Comparison of ENCODE assay signal across 12 cellular contexts in genomic region chr2:37780097-37780676, GRCh38.
DNase-seq lines count a peak whose midpoint lies in the region; ATAC-seq and TF ChIP-seq lines count a peak whose summit lies in the region.
"Had no signal": no experiment of that assay in that cellular context is flagged by ENCODE, and none has a peak within 500 bp of the region (broad histone marks: within the 10 kb centered on the region; RNA-seq: fewer than 3 reads in every experiment).

No MANE protein-coding gene starts in this region.

- H3K27me3 ChIP-seq in GM23248 (replicated peaks; ENCODE audit: insufficient read depth) (no peaks in the 10 kb centered on the region), RWPE2 (ENCODE audit: insufficient read depth, poor library complexity, severe bottlenecking) (no peaks in the 10 kb centered on the region), stomach smooth muscle (ENCODE audit: control insufficient read depth in 1 of 2, insufficient read depth in 2 of 2, low read length in 2 of 2) (no peaks in the 10 kb centered on the region)
- H3K27me3 ChIP-seq: thyroid gland had no signal

- H3K4me3 ChIP-seq in GM23248 (no peak overlapping the region), RWPE2 (ENCODE audit: severe bottlenecking) (no peak overlapping the region), fibroblast of the aortic adventitia (ENCODE audit: low read depth, low read length) (no peak overlapping the region), stomach smooth muscle (ENCODE audit: low read length in 2 of 2) (no peak overlapping the region)
- H3K4me3 ChIP-seq: PC-9, thyroid gland had no signal

- peak overlapping the region; percentile 48 for H3K4me2 ChIP-seq in GM23248 (ENCODE audit: unreplicated experiment)

- TF ChIP-seq CTCF in RWPE2 (IDR thresholded peaks at IDR 0.05; ENCODE audit: poor library complexity, severe bottlenecking) = no peak
- no peak for TF ChIP-seq CTCF in fibroblast of the aortic adventitia (IDR thresholded peaks at IDR 0.05; ENCODE audit: insufficient read depth, low read length)

- H3K79me2 ChIP-seq in GM23248 (ENCODE audit: insufficient read depth) = no peaks in the 10 kb centered on the region

- DNase-seq in GM23248 (peak; percentile 80), RWPE2 (ENCODE audit: low spot score) (no peak), fibroblast of the aortic adventitia (ENCODE audit: low read depth) (peak; percentile 46)
- DNase-seq in stimulated activated CD4-positive, alpha-beta T cell treated with anti-CD3 and anti-CD28 coated beads, Interleukin-4, amount 100 ng/mL, for 1 hour = no peak
- DNase-seq: CD8-positive, alpha-beta T cell; NCI-H1048; T-cell; thyroid gland had no signal

- no peaks in the 10 kb centered on the region for H3K36me3 ChIP-seq in GM23248 (ENCODE audit: low read depth)
- no peaks in the 10 kb centered on the region for H3K36me3 ChIP-seq in RWPE2 (ENCODE audit: low read depth)
- no peaks in the 10 kb centered on the region for H3K36me3 ChIP-seq in stomach smooth muscle (ENCODE audit: control insufficient read depth in 2 of 2, insufficient read depth in 2 of 2, low read length in 2 of 2)
- H3K36me3 ChIP-seq: thyroid gland had no signal

- peaks cover 62% of the 10 kb centered on the region for H3F3A ChIP-seq in GM23248 (ENCODE audit: insufficient read depth)

- no peak overlapping the region for H2AFZ ChIP-seq in GM23248
- H2AFZ ChIP-seq: PC-9 had no signal

- H3K9me3 ChIP-seq in GM23248 (ENCODE audit: low read depth) = no peaks in the 10 kb centered on the region
- H3K9me3 ChIP-seq in RWPE2 (ENCODE audit: severe bottlenecking) = no peaks in the 10 kb centered on the region
- H3K9me3 ChIP-seq in stomach smooth muscle (ENCODE audit: control insufficient read depth in 2 of 2, low read length in 2 of 2) = no peaks in the 10 kb centered on the region
- H3K9me3 ChIP-seq: thyroid gland had no signal

- H3K27ac ChIP-seq in GM23248 (peak overlapping the region; percentile 44), RWPE2 (ENCODE audit: poor library complexity, severe bottlenecking) (peak overlapping the region; percentile 87), stomach smooth muscle (ENCODE audit: low read length) (peak overlapping the region; percentile 85)
- H3K27ac ChIP-seq: PC-9, thyroid gland had no signal

- H3K9me2 ChIP-seq in GM23248 (ENCODE audit: insufficient read depth) = no peaks in the 10 kb centered on the region

- no peaks in the 10 kb centered on the region for H4K20me1 ChIP-seq in GM23248 (ENCODE audit: insufficient read depth)

- 28 to 33% methylated on average over 2 of the region's 2 CpGs for WGBS in GM23248 (ENCODE audit: low coverage in 1 of 2, low lambda C conversion rate in 2 of 2, missing lambda C conversion rate in 2 of 2), 2 experiments

- ATAC-seq in RWPE2 (ENCODE audit: low read depth) (peak; percentile 33; the same call in 2 of the 3 replicates), GM19467 (IDR thresholded peaks at IDR 0.05; ENCODE audit: unreplicated experiment) (no peak), GM18868 (IDR thresholded peaks at IDR 0.05; ENCODE audit: unreplicated experiment) (no peak)
- ATAC-seq: CD8-positive, alpha-beta T cell; T-cell had no signal

- peaks cover 72% of the 10 kb centered on the region for H3K4me1 ChIP-seq in GM23248 (ENCODE audit: insufficient read depth)
- peaks cover 47% of the 10 kb centered on the region for H3K4me1 ChIP-seq in RWPE2 (ENCODE audit: insufficient read depth, poor library complexity, severe bottlenecking)
- peaks cover 59% of the 10 kb centered on the region for H3K4me1 ChIP-seq in stomach smooth muscle (ENCODE audit: control insufficient read depth, insufficient read depth, low read length)

- in situ Hi-C loops in GM23248 (cut with MboI) = no loop called here

- H3K9ac ChIP-seq in GM23248 = no peak overlapping the region
- H3K9ac ChIP-seq in stomach smooth muscle (ENCODE audit: low read length in 2 of 2) = no peak overlapping the region

Comparison
In these comparisons a context has a peak if more than half of its experiments do, and no peak if none do; other contexts are left out.
1. DNase-seq: peak in GM23248 (single experiment) and fibroblast of the aortic adventitia (single experiment); none in RWPE2 (single experiment) and stimulated activated CD4-positive, alpha-beta T cell treated with anti-CD3 and anti-CD28 coated beads, Interleukin-4, amount 100 ng/mL, for 1 hour (single experiment).
2. Peak in every context shown above with its lines, with median percentiles within 50 percentile points of each other: H3K27ac ChIP-seq.